8 cellular contexts compared by ENCODE assay signal in the genomic region with DNA sequence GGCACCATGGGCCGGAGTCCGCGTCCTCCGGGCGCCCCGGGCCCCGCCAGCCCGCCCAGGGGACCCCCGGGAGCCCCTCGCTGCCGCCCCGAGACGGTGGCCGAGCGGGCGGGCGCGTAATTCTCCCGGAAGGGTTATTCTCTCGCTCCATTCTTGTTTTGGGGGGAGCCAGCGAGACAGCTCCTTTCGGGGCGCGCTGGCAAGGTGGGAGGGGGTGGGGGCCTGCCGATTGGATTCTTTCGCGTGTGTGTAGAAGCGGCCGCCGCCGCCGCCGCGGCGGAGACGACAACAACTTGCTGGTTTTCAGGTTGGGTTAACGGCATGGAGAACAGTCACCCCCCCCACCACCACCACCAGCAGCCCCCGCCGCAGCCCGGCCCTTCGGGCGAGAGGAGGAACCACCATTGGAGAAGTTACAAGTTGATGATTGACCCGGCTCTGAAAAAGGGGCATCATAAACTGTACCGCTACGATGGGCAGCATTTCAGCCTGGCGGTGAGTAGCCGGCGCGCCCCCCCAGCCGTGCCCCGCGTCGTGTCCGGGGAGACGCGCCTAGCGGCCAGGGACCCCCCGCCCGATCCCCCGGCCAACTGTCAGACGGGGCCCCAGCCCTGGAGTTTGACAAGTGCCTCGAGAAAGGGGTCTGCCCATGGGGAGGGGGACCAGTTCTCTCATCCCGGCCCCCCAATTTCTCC. TPM values are rescaled to one million over a fixed set of nuclear protein-coding genes. Genes with fewer than 3 reads are reported as not detected.
DNase-seq lines count a peak whose midpoint lies in the region; ATAC-seq and TF ChIP-seq lines count a peak whose summit lies in the region.

No MANE protein-coding gene starts in this region.

- ATAC-seq in activated T-helper 17 cell treated with anti-CD3 and anti-CD28 coated beads, Interleukin-2, amount 50 U/mL, for 72 hours (replicated peaks), result no peak
- ATAC-seq in HG02981 (IDR thresholded peaks at IDR 0.05; ENCODE audit: unreplicated experiment) (no peak), HG02970 (IDR thresholded peaks at IDR 0.05; ENCODE audit: low FRiP score, unreplicated experiment) (no peak)

- peak overlapping the region; percentile 89 for H3K4me3 Mint-ChIP-seq in activated T-helper 17 cell treated with anti-CD3 and anti-CD28 coated beads, Interleukin-2, amount 50 U/mL, for 72 hours
- H3K4me3 Mint-ChIP-seq in osteocyte (ENCODE audit: unreplicated experiment), result peak overlapping the region; percentile 95

- H3K27me3 Mint-ChIP-seq in activated T-helper 17 cell treated with anti-CD3 and anti-CD28 coated beads, Interleukin-2, amount 50 U/mL, for 72 hours, result no peaks in the 10 kb centered on the region
- no peaks in the 10 kb centered on the region for H3K27me3 Mint-ChIP-seq in osteocyte (ENCODE audit: unreplicated experiment)

- peak overlapping the region; percentile 58 to 82 for H3K4me3 ChIP-seq in foreskin fibroblast (ENCODE audit: low read depth in 1 of 2, low read length in 2 of 2)

- no peak for TF ChIP-seq CTCF in GM10266 (IDR thresholded peaks at IDR 0.05; ENCODE audit: control insufficient read depth, insufficient read depth, low read depth, missing control alignments)
- TF ChIP-seq CTCF in foreskin fibroblast (IDR thresholded peaks at IDR 0.05; ENCODE audit: low read depth, low read length), result no peak
- TF ChIP-seq CTCF in osteocyte (IDR thresholded peaks at IDR 0.05), result no peak

- H3K36me3 Mint-ChIP-seq in activated T-helper 17 cell treated with anti-CD3 and anti-CD28 coated beads, Interleukin-2, amount 50 U/mL, for 72 hours (ENCODE audit: low read depth), result peaks cover 75% of the 10 kb centered on the region
- H3K36me3 Mint-ChIP-seq in osteocyte (ENCODE audit: unreplicated experiment), result peaks cover 18% of the 10 kb centered on the region

- DNase-seq in GM10266 (ENCODE audit: extremely low spot score), result peak; percentile 64
- peak; percentile 31 for DNase-seq in NCI-H146 (lab: John Stamatoyannopoulos, UW)
- peak in 1 of 2 donors; percentile 64 for DNase-seq in foreskin fibroblast
- no peak for DNase-seq in osteocyte (ENCODE audit: extremely low spot score, unreplicated experiment)
- DNase-seq in middle frontal gyrus (ENCODE audit: extremely low spot score, low spot score), result no peak

- H3K27ac Mint-ChIP-seq in activated T-helper 17 cell treated with anti-CD3 and anti-CD28 coated beads, Interleukin-2, amount 50 U/mL, for 72 hours, result peak overlapping the region; percentile 85
- H3K27ac Mint-ChIP-seq in osteocyte (ENCODE audit: unreplicated experiment), result peak overlapping the region; percentile 98

- H3K9me3 Mint-ChIP-seq in activated T-helper 17 cell treated with anti-CD3 and anti-CD28 coated beads, Interleukin-2, amount 50 U/mL, for 72 hours, result no peaks in the 10 kb centered on the region
- no peaks in the 10 kb centered on the region for H3K9me3 Mint-ChIP-seq in osteocyte (ENCODE audit: unreplicated experiment)

- H3K4me1 Mint-ChIP-seq in activated T-helper 17 cell treated with anti-CD3 and anti-CD28 coated beads, Interleukin-2, amount 50 U/mL, for 72 hours, result peaks cover 6% of the 10 kb centered on the region
- H3K4me1 Mint-ChIP-seq in osteocyte (ENCODE audit: unreplicated experiment), result peaks cover 24% of the 10 kb centered on the region

RNA-seq across cellular contexts. Expression of gene SETD1B, which starts 0.8 kb away (rescaled TPM):
- 10 to 100 TPM; 14.7 to 23.4 TPM for total RNA-seq in activated T-helper 17 cell treated with anti-CD3 and anti-CD28 coated beads, Interleukin-2, amount 50 U/mL, for 72 hours
- 21.0 and 21.8 TPM in 2 replicates for total RNA-seq in osteocyte

RNA-seq across cellular contexts. Expression of gene RHOF, which starts 11.1 kb away (rescaled TPM):
- 100 to 1,000 TPM; 103 to 123 TPM for total RNA-seq in activated T-helper 17 cell treated with anti-CD3 and anti-CD28 coated beads, Interleukin-2, amount 50 U/mL, for 72 hours
- total RNA-seq in osteocyte, result 11.3 and 11.9 TPM in 2 replicates

RNA-seq across cellular contexts. Expression of gene HPD, which starts 54.1 kb away (rescaled TPM):
- not detected for total RNA-seq in activated T-helper 17 cell treated with anti-CD3 and anti-CD28 coated beads, Interleukin-2, amount 50 U/mL, for 72 hours
- not detected in 2 replicates for total RNA-seq in osteocyte

Comparison
In these comparisons a context has a peak if more than half of its experiments do, and no peak if none do; other contexts are left out.
1. DNase-seq: peak in GM10266 (single experiment) and NCI-H146 (single experiment); none in osteocyte (single experiment) and middle frontal gyrus (single experiment).